8 cellular contexts compared by ENCODE assay signal in the genomic region with DNA sequence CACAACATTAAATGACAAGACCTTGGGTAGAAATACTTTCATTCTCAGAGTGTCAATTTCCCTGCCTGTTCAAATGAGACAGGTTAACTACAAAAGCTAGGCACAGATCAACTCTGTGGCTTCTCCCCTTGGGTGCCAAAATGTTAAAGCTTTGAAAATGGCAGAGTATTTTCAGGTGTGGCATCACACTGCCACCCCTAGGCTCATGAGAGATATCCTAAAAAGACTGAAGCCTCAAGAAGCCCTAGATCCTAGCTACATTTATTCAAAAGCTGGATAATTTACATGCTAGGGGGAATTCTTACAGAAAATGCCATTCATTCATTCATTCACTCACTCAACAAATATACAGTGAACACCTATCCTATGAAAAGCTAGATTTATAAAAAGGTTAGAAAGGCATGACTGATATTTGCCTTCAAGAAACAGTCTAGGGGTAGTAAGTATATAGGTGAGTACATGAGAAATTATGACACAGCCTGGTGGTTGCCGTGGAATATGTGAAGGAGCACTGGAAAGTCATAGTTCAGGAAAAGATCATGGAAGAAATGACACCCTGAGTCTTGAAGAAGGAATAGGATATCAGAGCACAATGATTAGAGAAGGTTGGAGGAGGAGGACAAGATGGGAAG. TPM values are rescaled to one million over a fixed set of nuclear protein-coding genes. Genes with fewer than 3 reads are reported as not detected.
DNase-seq lines count a peak whose midpoint lies in the region; ATAC-seq and TF ChIP-seq lines count a peak whose summit lies in the region.

No MANE protein-coding gene starts in this region.

- H3K27me3 Mint-ChIP-seq in immature natural killer cell (ENCODE audit: low read depth in 3 of 3): peaks cover 2 to 4% (median 3%) of the 10 kb centered on the region in 3 donors

- no peaks in the 10 kb centered on the region for H3K9me3 Mint-ChIP-seq in immature natural killer cell

- no peak overlapping the region for H3K4me2 ChIP-seq in KMS-11

- no peaks in the 10 kb centered on the region for H3K36me3 Mint-ChIP-seq in immature natural killer cell

- H3K27ac Mint-ChIP-seq in immature natural killer cell: peak overlapping the region in 4 of 6 donors; percentile 52 to 87 (median 76)

- H3K4me1 Mint-ChIP-seq in immature natural killer cell: peaks cover 35 to 40% of the 10 kb centered on the region in 2 donors

- ATAC-seq in GM19452 (IDR thresholded peaks at IDR 0.05; ENCODE audit: unreplicated experiment) (no peak), GM21423 (IDR thresholded peaks at IDR 0.05; ENCODE audit: unreplicated experiment) (no peak)

- DNase-seq in DMS153 treated with DMSO at 0.1 percent for 48 hours (lab: John Stamatoyannopoulos, UW; ENCODE audit: unreplicated experiment): peak; percentile 72
- DNase-seq in immature natural killer cell: peak in 1 of 3 donors; percentile 23
- DNase-seq in WERI-Rb-1: no peak
- no peak for DNase-seq in middle frontal gyrus (ENCODE audit: extremely low spot score, low spot score)

- no peak overlapping the region for H3K9ac ChIP-seq in KMS-11

- no peak overlapping the region for H2AFZ ChIP-seq in KMS-11 (ENCODE audit: low read depth)

- TF ChIP-seq CTCF in KMS-11 (conservative IDR thresholded peaks at IDR 0.05; ENCODE audit: low read depth, low read length) (0 out of 2 replicates have a peak, but pooled peaks have one; percentile 20), VCaP (conservative IDR thresholded peaks at IDR 0.05) (peak; percentile 82), WERI-Rb-1 (IDR thresholded peaks at IDR 0.05; ENCODE audit: low read depth, low read length) (no peak)

- no peak overlapping the region for H3K27ac ChIP-seq in KMS-11
- H3K27ac ChIP-seq in VCaP: no peak overlapping the region
- no peak overlapping the region for H3K27ac ChIP-seq in WERI-Rb-1

- H3K4me3 Mint-ChIP-seq in immature natural killer cell: peak overlapping the region in 2 of 5 donors; percentile 36 to 74

- no peaks in the 10 kb centered on the region for H3K9me3 ChIP-seq in WERI-Rb-1 (ENCODE audit: severe bottlenecking)

- H3K4me1 ChIP-seq in KMS-11 (ENCODE audit: low read depth, poor library complexity, severe bottlenecking): peaks cover 14% of the 10 kb centered on the region

- no peaks in the 10 kb centered on the region for H3K36me3 ChIP-seq in KMS-11 (ENCODE audit: insufficient read depth)
- no peaks in the 10 kb centered on the region for H3K36me3 ChIP-seq in WERI-Rb-1

- H3K27me3 ChIP-seq in KMS-11 (ENCODE audit: insufficient read depth, low read depth) (no peaks in the 10 kb centered on the region), WERI-Rb-1 (ENCODE audit: insufficient read depth, low read depth, severe bottlenecking) (no peaks in the 10 kb centered on the region)

- H4K20me1 ChIP-seq in KMS-11 (ENCODE audit: insufficient read depth): no peaks in the 10 kb centered on the region

- H3K4me3 ChIP-seq in KMS-11 (IDR thresholded peaks at IDR 0.05; ENCODE audit: insufficient read depth, low read depth, low read length) (no peak overlapping the region), WERI-Rb-1 (ENCODE audit: low read depth, low read length) (no peak overlapping the region)

- no peaks in the 10 kb centered on the region for H3K79me2 ChIP-seq in KMS-11 (ENCODE audit: insufficient read depth, low read depth)

RNA-seq across cellular contexts. Expression of a gene that starts 15.9 kb away (rescaled TPM):
- polyA plus RNA-seq in immature natural killer cell: 10 to 100 TPM; 21.7 to 30.1 (median 22.3) TPM
